ENCODE assay signal across 11 cellular contexts in genomic region chr14:76965232-76965631, GRCh38.
DNase-seq lines count a peak whose midpoint lies in the region; ATAC-seq, FAIRE-seq and TF ChIP-seq lines count a peak whose summit lies in the region.
"Had no signal": no experiment of that assay in that cellular context is flagged by ENCODE, and none has a peak within 500 bp of the region (broad histone marks: within the 10 kb centered on the region; RNA-seq: fewer than 3 reads in every experiment).

No MANE protein-coding gene starts in this region.

- RAD21 ChIA-PET in HCT116 (lab: Charles Lee; ENCODE audit: low non-redundant PET in 1 of 2, low total read pairs in 2 of 2, uncharacterized antibody in 2 of 2, unreplicated experiment in 2 of 2): no interaction called here

- H2AFZ ChIP-seq in HCT116 (ENCODE audit: low read depth, low read length, poor library complexity, severe bottlenecking) (no peak overlapping the region), K562 (ENCODE audit: low read depth, low read length) (0 out of 2 replicates have a peak overlapping the region, but pooled peaks have one; percentile 45)

- H3K79me2 ChIP-seq in HCT116 (ENCODE audit: insufficient read depth, low read length) (no peaks in the 10 kb centered on the region), K562 (ENCODE audit: control insufficient read depth, insufficient read depth, low read length) (no peaks in the 10 kb centered on the region)

- no peaks in the 10 kb centered on the region for H4K20me1 ChIP-seq in HCT116 (ENCODE audit: insufficient read depth)
- no peaks in the 10 kb centered on the region for H4K20me1 ChIP-seq in K562 (replicated peaks; ENCODE audit: control insufficient read depth, insufficient read depth, low read length)

- ATAC-seq in CD4-positive, alpha-beta T cell (ENCODE audit: poor library complexity): no peak
- no peak for ATAC-seq in HCT116
- ATAC-seq in K562: no peak
- ATAC-seq in natural killer cell: no peak
- ATAC-seq in HG03571 (IDR thresholded peaks at IDR 0.05; ENCODE audit: unreplicated experiment): no peak

- H3K36me3 Mint-ChIP-seq in CD4-positive, alpha-beta T cell (ENCODE audit: low read depth): no peaks in the 10 kb centered on the region
- no peaks in the 10 kb centered on the region for H3K36me3 Mint-ChIP-seq in natural killer cell

- TF ChIP-seq RAD21 in HCT116 (IDR thresholded peaks at IDR 0.05; ENCODE audit: low read depth) (no peak), K562 (CRISPR knock-in tag; conservative IDR thresholded peaks at IDR 0.05 in 1 of 2, IDR thresholded peaks at IDR 0.05 in 1 of 2) (no peak)

- POLR2A ChIA-PET in CD4-positive, alpha-beta T cell (lab: Charles Lee): interaction anchor here (0.9 to 1.0 kb wide), 3 partner anchors 10 to 63 kb away, joined by 3 to 4 read pairs (median 3); partner anchors contain the start of gene IRF2BPL
- POLR2A ChIA-PET in HCT116 (lab: Charles Lee) (no interaction called here), K562 (lab: Yijun Ruan, JAX) (no interaction called here)

- BruUV-seq in HCT116 (replicated peaks; lab: Mats Ljungman, UMichigan): no TSS peak
- no TSS peak for BruUV-seq in K562 (replicated peaks; lab: Mats Ljungman, UMichigan)

- TF ChIP-seq CTCF in CD4-positive, alpha-beta T cell (IDR thresholded peaks at IDR 0.05): no peak
- TF ChIP-seq CTCF in HCT116 (IDR thresholded peaks at IDR 0.05 in 2 of 3, conservative IDR thresholded peaks at IDR 0.05 in 1 of 3; ENCODE audit: borderline replicate concordance in 1 of 3, insufficient read depth in 1 of 3, low read depth in 2 of 3, low read length in 2 of 3) (no peak), K562 (IDR thresholded peaks at IDR 0.05 in 2 of 3, conservative IDR thresholded peaks at IDR 0.05 in 1 of 3; ENCODE audit: insufficient read depth in 2 of 3, low read depth in 1 of 3, low read length in 3 of 3) (no peak), natural killer cell (IDR thresholded peaks at IDR 0.05) (no peak)

- no peak for TF ChIP-seq EP300 in K562 (IDR thresholded peaks at IDR 0.05; ENCODE audit: low read length)

- H3K27me3 ChIP-seq in CD4-positive, alpha-beta T cell (ENCODE audit: control insufficient read depth, insufficient read depth, low read length): no peaks in the 10 kb centered on the region
- no peaks in the 10 kb centered on the region for H3K27me3 ChIP-seq in HCT116 (ENCODE audit: insufficient read depth, low read length)
- no peaks in the 10 kb centered on the region for H3K27me3 ChIP-seq in K562 (ENCODE audit: control insufficient read depth in 2 of 2, insufficient read depth in 2 of 2, low read length in 2 of 2)
- H3K27me3 ChIP-seq: thyroid gland had no signal

- no peak overlapping the region for H3K27ac ChIP-seq in CD4-positive, alpha-beta T cell (ENCODE audit: low read depth, low read length)
- H3K27ac ChIP-seq in HCT116 (ENCODE audit: low read depth, low read length) (peak overlapping the region; percentile 21; the same call in 1 of the 2 replicates), K562 (ENCODE audit: extremely low read depth, low read depth, low read length) (no peak overlapping the region)
- H3K27ac ChIP-seq: thyroid gland had no signal

- H3K4me1 ChIP-seq in HCT116 (ENCODE audit: control insufficient read depth in 1 of 2, insufficient read depth in 2 of 2, low read length in 2 of 2): peaks cover 58 to 67% of the 10 kb centered on the region in 2 experiments
- H3K4me1 ChIP-seq in K562 (replicated peaks in 1 of 2; ENCODE audit: control insufficient read depth in 2 of 2, insufficient read depth in 2 of 2, low read length in 2 of 2): peaks cover 22 to 31% of the 10 kb centered on the region in 2 experiments

- intact Hi-C loops in CD4-positive, alpha-beta T cell (cut with DNase I, micrococcal nuclease): no loop called here
- intact Hi-C loops in HCT116 (cut with micrococcal nuclease): no loop called here
- intact Hi-C loops in K562 (cut with micrococcal nuclease): no loop called here
- intact Hi-C loops in natural killer cell (cut with micrococcal nuclease): loop anchor here (10.0 kb wide), 1 partner anchor 50 kb away; no protein-coding TSS in a partner anchor

- no peak for DNase-seq in CD4-positive, alpha-beta T cell
- DNase-seq in HCT116 (ENCODE audit: low read depth, low spot score): no peak
- no peak for DNase-seq in K562 (ENCODE audit: extremely low read depth in 1 of 4, low spot score in 3 of 4)
- no peak for DNase-seq in natural killer cell
- no peak for DNase-seq in COLO668 (lab: John Stamatoyannopoulos, UW; ENCODE audit: unreplicated experiment)
- no peak for DNase-seq in stimulated activated CD4-positive, alpha-beta T cell treated with anti-CD3 and anti-CD28 coated beads, Interleukin-4, amount 100 ng/mL, for 1 hour
- DNase-seq: C1 segment of cervical spinal cord, cerebellar nuclear complex, NCI-H82 had no signal

- H3K9me1 ChIP-seq in K562 (ENCODE audit: control insufficient read depth, insufficient read depth, low read length): no peaks in the 10 kb centered on the region

- H3K36me3 ChIP-seq in HCT116 (ENCODE audit: control insufficient read depth in 1 of 2, insufficient read depth in 2 of 2, low read length in 2 of 2) (no peaks in the 10 kb centered on the region), K562 (ENCODE audit: control insufficient read depth, insufficient read depth, low read length) (no peaks in the 10 kb centered on the region)
- H3K36me3 ChIP-seq: thyroid gland had no signal

- in situ Hi-C loops in K562 (cut with MboI): loop anchor here (5.0 kb wide), 2 partner anchors 47 to 97 kb away; no protein-coding TSS in a partner anchor

- H3K9me2 ChIP-seq in HCT116 (ENCODE audit: insufficient read depth): no peaks in the 10 kb centered on the region

- H3K9ac ChIP-seq in HCT116 (ENCODE audit: low read length) (peak overlapping the region; percentile 19; the same call in 1 of the 2 replicates), K562 (ENCODE audit: insufficient read depth in 1 of 2, low read depth in 2 of 2, low read length in 2 of 2) (peak overlapping the region in 1 of 2 experiments; percentile 64; a peak in 1 of 4 replicates)

- H3K4me3 ChIP-seq in HCT116 (replicated peaks in 1 of 2; ENCODE audit: low read depth in 1 of 2, low read length in 2 of 2) (no peak overlapping the region), K562 (no peak overlapping the region)
- H3K4me3 ChIP-seq: thyroid gland had no signal

- no peaks in the 10 kb centered on the region for H3K27me3 Mint-ChIP-seq in CD4-positive, alpha-beta T cell
- H3K27me3 Mint-ChIP-seq in natural killer cell (ENCODE audit: low read depth in 2 of 2): peaks cover 7 to 19% of the 10 kb centered on the region in 2 donors

- FAIRE-seq in K562 (lab: Jason Lieb, UNC): no peak

- H3K4me2 ChIP-seq in HCT116 (ENCODE audit: low read length): peak overlapping the region; percentile 33; the same call in 1 of the 2 replicates
- H3K4me2 ChIP-seq in K562 (ENCODE audit: insufficient read depth, low read length): no peak overlapping the region

- peak overlapping the region; percentile 65 for H3K4me3 Mint-ChIP-seq in CD4-positive, alpha-beta T cell
- H3K4me3 Mint-ChIP-seq in natural killer cell: peak overlapping the region; percentile 64

- no peaks in the 10 kb centered on the region for H3K9me3 ChIP-seq in CD4-positive, alpha-beta T cell (ENCODE audit: control insufficient read depth, low read length)
- no peaks in the 10 kb centered on the region for H3K9me3 ChIP-seq in HCT116 (ENCODE audit: control insufficient read depth in 1 of 2, insufficient read depth in 1 of 2, low read depth in 1 of 2, low read length in 2 of 2)
- H3K9me3 ChIP-seq in K562 (replicated peaks; ENCODE audit: control insufficient read depth, insufficient read depth, low read depth, low read length): no peaks in the 10 kb centered on the region
- H3K9me3 ChIP-seq: thyroid gland had no signal

- no peaks in the 10 kb centered on the region for H3K9me3 Mint-ChIP-seq in CD4-positive, alpha-beta T cell
- no peaks in the 10 kb centered on the region for H3K9me3 Mint-ChIP-seq in natural killer cell

- CTCF ChIA-PET in CD4-positive, alpha-beta T cell (lab: Charles Lee): interaction anchor here (1.3 kb wide), 1 partner anchor 19 kb away, joined by 4 read pairs; no protein-coding TSS in a partner anchor
- CTCF ChIA-PET in HCT116 (lab: Charles Lee): no interaction called here
- CTCF ChIA-PET in K562 (lab: Yijun Ruan, JAX; ENCODE audit: low intra/inter-chr PET ratio): no interaction called here

- peaks cover 56% of the 10 kb centered on the region for H3K4me1 Mint-ChIP-seq in CD4-positive, alpha-beta T cell (ENCODE audit: low read depth)
- H3K4me1 Mint-ChIP-seq in natural killer cell: peaks cover 57 to 73% of the 10 kb centered on the region in 2 donors

- TF ChIP-seq POLR2A in HCT116 (IDR thresholded peaks at IDR 0.05; ENCODE audit: borderline replicate concordance, extremely low read depth, insufficient read depth, insufficient read length): no peak
- TF ChIP-seq POLR2A in K562 (conservative IDR thresholded peaks at IDR 0.05): no peak

- 47% methylated on average over 4 of the region's 5 CpGs for WGBS in K562 (ENCODE audit: insufficient coverage, low coverage, missing lambda C conversion rate)

- H3K27ac Mint-ChIP-seq in CD4-positive, alpha-beta T cell: peak overlapping the region; percentile 89
- peak overlapping the region in 1 of 2 donors; percentile 91 for H3K27ac Mint-ChIP-seq in natural killer cell

TF ChIP-seq in HCT116, 20 proteins besides CTCF, POLR2A, EP300 and RAD21:
- TF ChIP-seq TCF7L2 (IDR thresholded peaks at IDR 0.05; ENCODE audit: borderline replicate concordance, extremely low read depth, insufficient read depth, insufficient read length) (no peak), ATF3 (IDR thresholded peaks at IDR 0.05) (no peak)
TF ChIP-seq in HCT116: peak in this region for 0.

TF ChIP-seq in K562, 482 proteins besides CTCF, POLR2A, EP300 and RAD21 (continues in another document):
- TF ChIP-seq MAX (CRISPR knock-in tag; IDR thresholded peaks at IDR 0.05): no peak
- no peak for TF ChIP-seq ZNF133 (CRISPR knock-in tag; IDR thresholded peaks at IDR 0.05)
- TF ChIP-seq FOXK1 (CRISPR knock-in tag; IDR thresholded peaks at IDR 0.05; ENCODE audit: borderline replicate concordance): no peak
- no peak for TF ChIP-seq MITF (IDR thresholded peaks at IDR 0.05)
- TF ChIP-seq HDGF (IDR thresholded peaks at IDR 0.05): no peak
- TF ChIP-seq ADNP (tag; IDR thresholded peaks at IDR 0.05): no peak
